In genomic region chr1:35220976-35221375, GRCh38 we compare ENCODE assay signal across 7 cellular contexts. TPM values are rescaled to one million over a fixed set of nuclear protein-coding genes. Genes with fewer than 3 reads are reported as not detected.
A peak's percentile ranks its signal among the peaks of the same experiment; 100 is the strongest.
DNase-seq lines count a peak whose midpoint lies in the region; ATAC-seq and TF ChIP-seq lines count a peak whose summit lies in the region.

No MANE protein-coding gene starts in this region.

- intact Hi-C loops in activated B cell treated with CpG ODN at 0.5 μM for 24 hours (cut with micrococcal nuclease) = no loop called here

- H3K9me3 Mint-ChIP-seq in activated B cell treated with CpG ODN at 0.5 μM for 24 hours = no peaks in the 10 kb centered on the region

- H3K9ac ChIP-seq in DND-41 (ENCODE audit: low read depth, low read length) = no peak overlapping the region

- H3K27me3 ChIP-seq in DND-41 (ENCODE audit: insufficient read depth, low read length, poor library complexity) = no peaks in the 10 kb centered on the region

- CTCF ChIA-PET in activated B cell treated with CpG ODN at 0.5 μM for 24 hours (lab: Charles Lee) = no interaction called here

- H3K4me3 ChIP-seq in DND-41 (ENCODE audit: low read depth in 1 of 2, low read length in 2 of 2) = no peak overlapping the region
- no peak overlapping the region for H3K4me3 ChIP-seq in HFF-Myc (replicated peaks; ENCODE audit: low read depth, low read length)

- POLR2A ChIA-PET in activated B cell treated with CpG ODN at 0.5 μM for 24 hours (lab: Charles Lee) = no interaction called here

- TF ChIP-seq CTCF in DND-41 (IDR thresholded peaks at IDR 0.05; ENCODE audit: borderline replicate concordance, extremely low read depth, low read length, poor library complexity, severe bottlenecking) (peak; percentile 66), HFF-Myc (IDR thresholded peaks at IDR 0.05; ENCODE audit: low read depth, low read length, missing control alignments) (peak; percentile 56), activated B cell treated with CpG ODN at 0.5 μM for 24 hours (IDR thresholded peaks at IDR 0.05) (no peak)

- H3K4me2 ChIP-seq in DND-41 (ENCODE audit: insufficient read depth, low read length) = no peak overlapping the region

- ATAC-seq in DND-41 (ENCODE audit: insufficient read depth, low read depth) (peak; percentile 75), activated B cell treated with CpG ODN at 0.5 μM for 24 hours (ENCODE audit: low read depth) (peak; percentile 60), HG03521 (IDR thresholded peaks at IDR 0.05; ENCODE audit: unreplicated experiment) (no peak), HG03342 (IDR thresholded peaks at IDR 0.05; ENCODE audit: unreplicated experiment) (no peak)

- peak overlapping the region; percentile 63 for H2AFZ ChIP-seq in DND-41 (ENCODE audit: low read depth, low read length)

- H3K36me3 Mint-ChIP-seq in activated B cell treated with CpG ODN at 0.5 μM for 24 hours (ENCODE audit: low read depth) = no peaks in the 10 kb centered on the region

- H3K27ac Mint-ChIP-seq in activated B cell treated with CpG ODN at 0.5 μM for 24 hours = no peak overlapping the region

- DNase-seq in DND-41 = peak; percentile 31
- no peak for DNase-seq in HFF-Myc (ENCODE audit: extremely low read depth, low read depth)
- DNase-seq in activated B cell treated with CpG ODN at 0.5 μM for 24 hours = no peak
- peak; percentile 36 to 40 for DNase-seq in lung microvascular endothelial cell (ENCODE audit: low read depth in 2 of 2)
- no peak for DNase-seq in putamen (ENCODE audit: low spot score)

- H3K4me3 Mint-ChIP-seq in activated B cell treated with CpG ODN at 0.5 μM for 24 hours = no peak overlapping the region

- no peaks in the 10 kb centered on the region for H3K36me3 ChIP-seq in DND-41 (ENCODE audit: insufficient read depth, low read length)

- H3K79me2 ChIP-seq in DND-41 (ENCODE audit: insufficient read depth, low read length) = no peaks in the 10 kb centered on the region

- no peaks in the 10 kb centered on the region for H3K9me3 ChIP-seq in DND-41 (ENCODE audit: insufficient read depth, low read length, severe bottlenecking)

- H3K27me3 Mint-ChIP-seq in activated B cell treated with CpG ODN at 0.5 μM for 24 hours = no peaks in the 10 kb centered on the region

- no peaks in the 10 kb centered on the region for H3K4me1 Mint-ChIP-seq in activated B cell treated with CpG ODN at 0.5 μM for 24 hours

- H3K4me1 ChIP-seq in DND-41 (ENCODE audit: insufficient read depth, low read length) = no peaks in the 10 kb centered on the region

- H3K27ac ChIP-seq in DND-41 (ENCODE audit: low read length) = no peak overlapping the region

- no peaks in the 10 kb centered on the region for H4K20me1 ChIP-seq in DND-41 (ENCODE audit: insufficient read depth, low read length)

RNA-seq across cellular contexts. Expression of gene SFPQ, which starts 28.0 kb away (rescaled TPM):
- total RNA-seq in activated B cell treated with CpG ODN at 0.5 μM for 24 hours (380 and 429 TPM in 2 replicates), lung microvascular endothelial cell (125 TPM in 2 replicates)

RNA-seq across cellular contexts. Expression of gene ZMYM4, which starts 47.5 kb away (rescaled TPM):
- total RNA-seq in activated B cell treated with CpG ODN at 0.5 μM for 24 hours (42.4 and 46.4 TPM in 2 replicates), lung microvascular endothelial cell (22.4 and 22.8 TPM in 2 replicates)

Comparison
In these comparisons a context has a peak if more than half of its experiments do, and no peak if none do; other contexts are left out.
1. ATAC-seq: peak in DND-41 (single experiment) and activated B cell treated with CpG ODN at 0.5 μM for 24 hours (single experiment); none in HG03521 (single experiment) and HG03342 (single experiment).
2. DNase-seq: peak in DND-41 (single experiment) and lung microvascular endothelial cell (2 of 2); none in HFF-Myc (single experiment), activated B cell treated with CpG ODN at 0.5 μM for 24 hours (single experiment) and putamen (single experiment).